ENCODE assay signal across 19 cellular contexts in the genomic region with DNA sequence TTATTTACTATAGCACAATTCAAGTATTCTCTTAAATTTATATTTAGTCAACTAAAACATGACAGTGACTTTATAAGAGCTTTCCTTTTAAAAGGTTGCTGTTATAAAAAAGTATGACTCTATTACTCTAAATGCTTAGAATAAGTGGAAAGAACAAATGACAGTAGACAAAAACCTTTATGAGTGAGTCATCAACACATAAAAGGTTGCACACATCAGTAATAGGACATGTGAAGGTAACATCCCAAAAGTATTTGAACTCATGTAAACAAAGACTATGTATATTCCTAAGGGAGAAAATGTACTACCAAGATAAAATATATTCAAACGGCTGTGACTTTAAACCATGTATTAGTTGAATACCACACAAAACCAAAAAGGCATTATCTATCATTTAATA.
DNase-seq lines count a peak whose midpoint lies in the region; FAIRE-seq and TF ChIP-seq lines count a peak whose summit lies in the region.
"Had no signal": no experiment of that assay in that cellular context is flagged by ENCODE, and none has a peak within 500 bp of the region (broad histone marks: within the 10 kb centered on the region; RNA-seq: fewer than 3 reads in every experiment).

No MANE protein-coding gene starts in this region.

- H3K27me3 Mint-ChIP-seq in MCF 10A (ENCODE audit: insufficient read depth, unreplicated experiment), result no peaks in the 10 kb centered on the region
- H3K27me3 Mint-ChIP-seq: CD8-positive, alpha-beta memory T cell had no signal

- 27% methylated on average over 1 of the region's 1 CpG for WGBS in mammary epithelial cell (ENCODE audit: low coverage, missing lambda C conversion rate)
- WGBS in small intestine, 3 donors, result 66 to 80% (median 70%) methylated on average over 1 of the region's 1 CpG

- no TSS peak for BruUV-seq in MCF 10A (replicated peaks; lab: Mats Ljungman, UMichigan)
- no TSS peak for BruUV-seq in mammary epithelial cell (replicated peaks; lab: Mats Ljungman, UMichigan)

- CTCF ChIA-PET in MCF 10A (lab: Yijun Ruan, JAX), result no interaction called here
- CTCF ChIA-PET in mammary epithelial cell (lab: Charles Lee; ENCODE audit: low non-redundant PET), result no interaction called here

- in situ Hi-C loops in mammary epithelial cell (cut with MboI; ENCODE audit: low sequenced_read_pairs in 2 of 2), result no loop called here

- no peak overlapping the region for H3K27ac Mint-ChIP-seq in MCF 10A (ENCODE audit: low read depth, unreplicated experiment)
- H3K27ac Mint-ChIP-seq: CD8-positive, alpha-beta memory T cell had no signal

- no peak for TF ChIP-seq CTCF in MCF 10A (IDR thresholded peaks at IDR 0.05; ENCODE audit: unreplicated experiment)
- no peak for TF ChIP-seq CTCF in breast epithelium (IDR thresholded peaks at IDR 0.05)
- TF ChIP-seq CTCF in mammary epithelial cell (conservative IDR thresholded peaks at IDR 0.05 in 1 of 2, IDR thresholded peaks at IDR 0.05 in 1 of 2; ENCODE audit: extremely low read depth in 1 of 2, insufficient read depth in 1 of 2, low read depth in 1 of 2, low read length in 2 of 2), result no peak

- H2AFZ ChIP-seq in mammary epithelial cell (ENCODE audit: low read depth, low read length), result no peak overlapping the region

- H3K27ac ChIP-seq in breast epithelium (no peak overlapping the region), mammary epithelial cell (ENCODE audit: insufficient read depth, low read depth, low read length) (no peak overlapping the region), small intestine (ENCODE audit: low read depth in 1 of 2, low read length in 1 of 2) (no peak overlapping the region)
- H3K27ac ChIP-seq: 22Rv1, BLaER1 had no signal

- H3K27me3 ChIP-seq in breast epithelium (no peaks in the 10 kb centered on the region), mammary epithelial cell (ENCODE audit: insufficient read depth, low read length) (no peaks in the 10 kb centered on the region), small intestine (ENCODE audit: control insufficient read depth in 2 of 2, insufficient read depth in 2 of 2, low read length in 2 of 2) (no peaks in the 10 kb centered on the region)
- H3K27me3 ChIP-seq: BLaER1 had no signal

- peak; percentile 14 for DNase-seq in MCF 10A (ENCODE audit: unreplicated experiment)
- no peak for DNase-seq in breast epithelium (ENCODE audit: low spot score in 2 of 2)
- DNase-seq in mammary epithelial cell, result peak; percentile 8
- peak; percentile 8 for DNase-seq in iris pigment epithelial cell (ENCODE audit: low read depth)
- DNase-seq in small intestine, result no peak
- no peak for DNase-seq in stimulated activated CD4-positive, alpha-beta T cell treated with anti-CD3 and anti-CD28 coated beads, Interleukin-1b, Interleukin-23, amount 100 ng/mL, for 48 hours
- DNase-seq in SIG-M5 treated with dmso at 0.1 percent for 504 hours (lab: John Stamatoyannopoulos, UW; ENCODE audit: unreplicated experiment), result no peak
- DNase-seq in DMS53 (lab: John Stamatoyannopoulos, UW), result no peak
- DNase-seq: AML-193; Caco-2; CD8-positive, alpha-beta memory T cell; GOT3 had no signal

- H3K9me3 ChIP-seq in breast epithelium (no peaks in the 10 kb centered on the region), mammary epithelial cell (replicated peaks; ENCODE audit: insufficient read depth, low read length) (no peaks in the 10 kb centered on the region), small intestine (ENCODE audit: control insufficient read depth, low read depth) (no peaks in the 10 kb centered on the region)
- H3K9me3 ChIP-seq: BLaER1, Caco-2, HAP-1 had no signal

- H3K36me3 ChIP-seq in breast epithelium (peaks cover 3% of the 10 kb centered on the region), mammary epithelial cell (ENCODE audit: insufficient read depth, low read length) (peaks cover 24% of the 10 kb centered on the region), small intestine (ENCODE audit: control insufficient read depth in 2 of 2, insufficient read depth in 2 of 2, low read length in 2 of 2) (no peaks in the 10 kb centered on the region)

- H3K4me1 Mint-ChIP-seq in MCF 10A (ENCODE audit: insufficient read depth, unreplicated experiment), result peaks cover 5% of the 10 kb centered on the region
- H3K4me1 Mint-ChIP-seq: CD8-positive, alpha-beta memory T cell had no signal

- H3K4me1 ChIP-seq in breast epithelium, result no peaks in the 10 kb centered on the region
- no peaks in the 10 kb centered on the region for H3K4me1 ChIP-seq in mammary epithelial cell (ENCODE audit: insufficient read depth, low read length)
- H3K4me1 ChIP-seq in small intestine (ENCODE audit: control insufficient read depth in 2 of 2, insufficient read depth in 1 of 2, low read depth in 1 of 2, low read length in 1 of 2), result no peaks in the 10 kb centered on the region
- H3K4me1 ChIP-seq: BLaER1, HAP-1 had no signal

- intact Hi-C loops in MCF 10A (cut with micrococcal nuclease), result no loop called here
- intact Hi-C loops in breast epithelium (cut with DNase I; ENCODE audit: low total_unique reads), result no loop called here
- intact Hi-C loops in mammary epithelial cell (cut with micrococcal nuclease), result no loop called here

- H3K9ac ChIP-seq in mammary epithelial cell (ENCODE audit: insufficient read depth, low read length), result no peak overlapping the region
- H3K9ac ChIP-seq: BLaER1 had no signal

- no peaks in the 10 kb centered on the region for H4K20me1 ChIP-seq in mammary epithelial cell (ENCODE audit: insufficient read depth, low read length)
- H4K20me1 ChIP-seq: BLaER1 had no signal

- POLR2A ChIA-PET in MCF 10A (lab: Yijun Ruan, JAX), result interaction anchor here (0.7 to 1.1 kb wide), 2 partner anchors 11 to 99 kb away, joined by 3 read pairs; a partner anchor contains a TSS

- peaks cover 40% of the 10 kb centered on the region for H3K36me3 Mint-ChIP-seq in MCF 10A (ENCODE audit: insufficient read depth, unreplicated experiment)
- H3K36me3 Mint-ChIP-seq: CD8-positive, alpha-beta memory T cell had no signal

- H3K4me3 ChIP-seq in breast epithelium (no peak overlapping the region), mammary epithelial cell (replicated peaks in 1 of 3; ENCODE audit: insufficient read depth in 1 of 3, low read depth in 2 of 3, low read length in 3 of 3) (no peak overlapping the region), small intestine (ENCODE audit: low read depth in 1 of 2, low read length in 2 of 2) (no peak overlapping the region)
- H3K4me3 ChIP-seq: BLaER1, GM12878, HAP-1 had no signal

- H3K4me2 ChIP-seq in mammary epithelial cell (ENCODE audit: insufficient read depth, low read depth, low read length), result no peak overlapping the region
- H3K4me2 ChIP-seq: BLaER1 had no signal

- dilution Hi-C loops in mammary epithelial cell (cut with HindIII; ENCODE audit: low sequenced_read_pairs), result no loop called here

- no peaks in the 10 kb centered on the region for H3K9me3 Mint-ChIP-seq in MCF 10A (ENCODE audit: unreplicated experiment)
- H3K9me3 Mint-ChIP-seq: CD8-positive, alpha-beta memory T cell had no signal

- FAIRE-seq in small intestine (lab: Jason Lieb, UNC), result peak; percentile 51
- FAIRE-seq: GM12878, GM18507, HepG2, HTR-8/SVneo had no signal

- H3K4me3 Mint-ChIP-seq in MCF 10A (ENCODE audit: unreplicated experiment), result no peak overlapping the region
- H3K4me3 Mint-ChIP-seq: CD8-positive, alpha-beta memory T cell had no signal

- no peak for TF ChIP-seq POLR2A in breast epithelium (IDR thresholded peaks at IDR 0.05)

- H3K79me2 ChIP-seq in mammary epithelial cell (ENCODE audit: insufficient read depth, low read length), result peaks cover 8% of the 10 kb centered on the region

Comparison
In these comparisons a context has a peak if more than half of its experiments do, and no peak if none do; other contexts are left out.
1. DNase-seq: peak in MCF 10A (single experiment), mammary epithelial cell (single experiment) and iris pigment epithelial cell (single experiment); none in breast epithelium (0 of 2), small intestine (single experiment), stimulated activated CD4-positive, alpha-beta T cell treated with anti-CD3 and anti-CD28 coated beads, Interleukin-1b, Interleukin-23, amount 100 ng/mL, for 48 hours (single experiment), SIG-M5 treated with dmso at 0.1 percent for 504 hours (single experiment) and DMS53 (single experiment).